Comparison of ENCODE assay signal across 13 cellular contexts in genomic region chr2:85095094-85095493, GRCh38. TPM values are rescaled to one million over a fixed set of nuclear protein-coding genes. Genes with fewer than 3 reads are reported as not detected.
"Had no signal": no experiment of that assay in that cellular context is flagged by ENCODE, and none has a peak within 500 bp of the region (broad histone marks: within the 10 kb centered on the region; RNA-seq: fewer than 3 reads in every experiment).

No MANE protein-coding gene starts in this region.

- ATAC-seq: activated CD8-positive, alpha-beta T cell treated with anti-CD3 and anti-CD28 coated beads for 36 hours; foreskin keratinocyte; natural killer cell had no signal

- H3K9me3 ChIP-seq: tibial artery had no signal

- H3K4me1 ChIP-seq: foreskin keratinocyte, tibial artery had no signal

- H3K9me3 Mint-ChIP-seq: activated CD8-positive, alpha-beta T cell treated with anti-CD3 and anti-CD28 coated beads for 36 hours; natural killer cell had no signal

- H3K36me3 ChIP-seq: tibial artery had no signal

- H3K36me3 Mint-ChIP-seq: natural killer cell had no signal

- H3K4me3 Mint-ChIP-seq: activated CD8-positive, alpha-beta T cell treated with anti-CD3 and anti-CD28 coated beads for 36 hours; natural killer cell had no signal

- H3K4me1 Mint-ChIP-seq: natural killer cell had no signal

- H3K27ac ChIP-seq: foreskin keratinocyte, skin epidermis, tibial artery had no signal

- DNase-seq: activated CD4-positive, alpha-beta T cell treated with anti-CD3 and anti-CD28 coated beads for 4 hours; activated CD8-positive, alpha-beta memory T cell treated with anti-CD3 and anti-CD28 coated beads, Interleukin-2, amount 50 U/mL, for 48 hours; activated CD8-positive, alpha-beta T cell treated with anti-CD3 and anti-CD28 coated beads for 36 hours; caudate nucleus; cortex of kidney; effector memory CD4-positive, alpha-beta T cell; foreskin keratinocyte; natural killer cell; posterior cingulate gyrus; tibial artery had no signal

- H3K27ac Mint-ChIP-seq: activated CD8-positive, alpha-beta T cell treated with anti-CD3 and anti-CD28 coated beads for 36 hours; natural killer cell had no signal

- FAIRE-seq: islet of Langerhans had no signal

- H3K4me3 ChIP-seq: skin epidermis, tibial artery had no signal

RNA-seq across cellular contexts. Expression of gene TCF7L1, which starts 38.1 kb away (rescaled TPM):
- total RNA-seq: activated CD8-positive, alpha-beta T cell treated with anti-CD3 and anti-CD28 coated beads for 36 hours; natural killer cell; T-helper 1 cell treated with Interleukin-12 subunit alpha and Interleukin-12 subunit beta and Interleukin-4 antibody, amounts not matched to agents 30 ng/mL and 1 ng/mL, for 36 hours had no signal
